In the genomic region with DNA sequence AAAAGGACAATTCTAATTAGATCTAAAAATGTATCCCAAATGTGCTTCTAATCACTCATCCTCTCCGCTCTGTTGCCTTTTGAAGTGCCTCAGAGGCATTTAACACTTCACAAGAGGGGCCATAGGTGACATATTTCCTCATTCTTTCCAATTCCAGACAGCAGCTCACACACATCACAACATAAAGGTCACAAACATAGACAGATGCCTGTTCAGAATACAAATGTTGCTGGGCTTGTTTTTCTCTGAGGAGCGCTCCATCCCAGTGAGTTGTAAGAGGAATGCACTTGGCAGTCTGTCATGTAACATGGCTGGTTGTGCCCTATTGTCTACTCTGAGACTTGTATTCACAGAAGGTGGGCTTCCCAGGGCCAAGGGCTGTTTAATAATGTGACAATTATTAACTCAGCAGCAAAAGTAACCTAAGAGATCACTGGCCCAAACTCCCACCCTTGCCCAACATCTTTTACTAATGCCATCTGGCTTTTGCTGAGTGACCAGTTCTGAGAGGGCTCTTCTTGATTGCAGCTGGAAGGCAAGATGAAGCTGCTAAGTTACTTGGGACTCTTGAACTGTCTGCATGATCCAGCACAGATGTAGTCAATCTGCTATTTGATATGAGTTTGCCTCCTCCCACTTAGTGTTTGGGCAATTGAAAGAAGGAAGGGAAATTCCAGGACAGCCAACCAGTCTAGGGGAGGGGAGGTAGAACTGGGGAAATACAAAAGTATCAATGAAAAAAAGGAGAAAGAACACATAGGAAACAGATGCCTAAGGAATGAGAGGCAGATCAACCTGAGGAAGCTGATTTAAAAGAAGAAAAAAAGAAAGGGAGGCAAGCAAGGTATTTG, we compare ENCODE assay signal across 11 cellular contexts. TPM values are rescaled to one million over a fixed set of nuclear protein-coding genes. Genes with fewer than 3 reads are reported as not detected.
DNase-seq lines count a peak whose midpoint lies in the region; ATAC-seq, FAIRE-seq and TF ChIP-seq lines count a peak whose summit lies in the region.
"Had no signal": no experiment of that assay in that cellular context is flagged by ENCODE, and none has a peak within 500 bp of the region (broad histone marks: within the 10 kb centered on the region; RNA-seq: fewer than 3 reads in every experiment).

No MANE protein-coding gene starts in this region.

- H3K4me3 Mint-ChIP-seq in naive thymus-derived CD8-positive, alpha-beta T cell: no peak overlapping the region

- H3K27ac ChIP-seq in KMS-11: peak overlapping the region; percentile 69
- no peak overlapping the region for H3K27ac ChIP-seq in GM12878 (ENCODE audit: control insufficient read depth, insufficient read depth)
- H3K27ac ChIP-seq: esophagus squamous epithelium, thyroid gland had no signal

- BruUV-seq in GM12878 (replicated peaks; lab: Mats Ljungman, UMichigan): no TSS peak

- H3K4me1 Mint-ChIP-seq in naive thymus-derived CD8-positive, alpha-beta T cell: peaks cover 0 to 1% (median 0%) of the 10 kb centered on the region in 4 donors

- intact Hi-C loops in GM12878 (cut with micrococcal nuclease; ENCODE audit: unreplicated experiment): no loop called here

- TF ChIP-seq RAD21 in GM12878 (IDR thresholded peaks at IDR 0.05; ENCODE audit: insufficient read depth, low read depth, low read length): no peak

- RAD21 ChIA-PET in GM12878 (lab: Charles Lee; ENCODE audit: unreplicated experiment): interaction anchor here (0.6 to 3.4 kb wide), 13 partner anchors 10 to 174 kb away, joined by 3 to 33 read pairs (median 4); no protein-coding TSS in a partner anchor

- no peak overlapping the region for H3K27ac Mint-ChIP-seq in naive thymus-derived CD8-positive, alpha-beta T cell

- in situ Hi-C loops in GM12878 (cut with MboI): no loop called here

- H3K36me3 Mint-ChIP-seq in naive thymus-derived CD8-positive, alpha-beta T cell: peaks cover 0 to 12% (median 0%) of the 10 kb centered on the region in 3 donors

- no peak for TF ChIP-seq POLR2A in GM12878 (IDR thresholded peaks at IDR 0.05; ENCODE audit: low read depth, low read length)

- POLR2A ChIA-PET in GM12878 (lab: Charles Lee): interaction anchor here (0.6 to 1.8 kb wide), 6 partner anchors 9 to 55 kb away, joined by 3 to 8 read pairs (median 4); partner anchors contain the start of gene PON2
- POLR2A ChIA-PET in naive thymus-derived CD8-positive, alpha-beta T cell (lab: Charles Lee): no interaction called here

- SMC1A ChIA-PET in GM12878 (lab: Charles Lee; ENCODE audit: uncharacterized antibody, unreplicated experiment): interaction anchor here (0.6 to 4.8 kb wide), 15 partner anchors 9 to 972 kb away, joined by 3 to 81 read pairs (median 7); partner anchors contain the start of genes PON2 and PON3

- H3K79me2 ChIP-seq in KMS-11 (ENCODE audit: insufficient read depth, low read depth) (no peaks in the 10 kb centered on the region), GM12878 (ENCODE audit: control insufficient read depth, insufficient read depth, low read length) (no peaks in the 10 kb centered on the region)

- H3K4me3 ChIP-seq in KMS-11 (IDR thresholded peaks at IDR 0.05; ENCODE audit: insufficient read depth, low read depth, low read length): no peak overlapping the region
- no peak overlapping the region for H3K4me3 ChIP-seq in GM12878
- H3K4me3 ChIP-seq: esophagus squamous epithelium, thyroid gland had no signal

- peak overlapping the region; percentile 10; the same call in 1 of the 2 replicates for H2AFZ ChIP-seq in KMS-11 (ENCODE audit: low read depth)
- H2AFZ ChIP-seq in GM12878 (ENCODE audit: control insufficient read depth, low read depth, low read length): peak overlapping the region; percentile 7; the same call in 1 of the 2 replicates

- peaks cover 39% of the 10 kb centered on the region for H3K4me1 ChIP-seq in KMS-11 (ENCODE audit: low read depth, poor library complexity, severe bottlenecking)
- no peaks in the 10 kb centered on the region for H3K4me1 ChIP-seq in GM12878 (ENCODE audit: control insufficient read depth, insufficient read depth, low read length)

- TF ChIP-seq EP300 in GM12878 (IDR thresholded peaks at IDR 0.05; ENCODE audit: borderline replicate concordance in 1 of 2, control insufficient read depth in 1 of 2, low read depth in 2 of 2, low read length in 2 of 2): no peak

- TF ChIP-seq CTCF in KMS-11 (conservative IDR thresholded peaks at IDR 0.05; ENCODE audit: low read depth, low read length) (no peak), GM12878 (IDR thresholded peaks at IDR 0.05 in 2 of 3, conservative IDR thresholded peaks at IDR 0.05 in 1 of 3; ENCODE audit: control insufficient read depth in 2 of 3, extremely low read depth in 1 of 3, insufficient read depth in 1 of 3, low read depth in 3 of 3, low read length in 3 of 3) (no peak)

- ATAC-seq in GM12878 (peak; percentile 83), GM21723 (IDR thresholded peaks at IDR 0.05; ENCODE audit: unreplicated experiment) (no peak), HG03354 (IDR thresholded peaks at IDR 0.05; ENCODE audit: poor library complexity, severe bottlenecking, unreplicated experiment) (no peak)
- ATAC-seq in naive thymus-derived CD8-positive, alpha-beta T cell: no peak

- H3K27me3 ChIP-seq in KMS-11 (ENCODE audit: insufficient read depth, low read depth): no peaks in the 10 kb centered on the region
- H3K27me3 ChIP-seq in GM12878 (replicated peaks in 1 of 2; ENCODE audit: control insufficient read depth in 2 of 2, insufficient read depth in 2 of 2, low read length in 1 of 2): no peaks in the 10 kb centered on the region
- H3K27me3 ChIP-seq: esophagus squamous epithelium, thyroid gland had no signal

- DNase-seq in DMS153 treated with DMSO at 0.1 percent for 48 hours (lab: John Stamatoyannopoulos, UW; ENCODE audit: unreplicated experiment) (peak; percentile 35), GM12878 (ENCODE audit: low read depth, low spot score) (no peak), medulla oblongata (ENCODE audit: extremely low spot score) (peak; percentile 71), Kasumi-1 (lab: John Stamatoyannopoulos, UW) (no peak)
- no peak for DNase-seq in naive thymus-derived CD8-positive, alpha-beta T cell
- DNase-seq: esophagus squamous epithelium, retina had no signal

- CTCF ChIA-PET in GM12878 (lab: Yijun Ruan, JAX): interaction anchor here (1.0 to 4.6 kb wide), 12 partner anchors 9 to 268 kb away, joined by 3 to 50 read pairs (median 6); partner anchors contain the start of gene PON2

- FAIRE-seq in GM12878 (lab: Jason Lieb, UNC): peak; percentile 13

- peaks cover 3% of the 10 kb centered on the region; the same call in 1 of the 2 replicates for H3K36me3 ChIP-seq in KMS-11 (ENCODE audit: insufficient read depth)
- H3K36me3 ChIP-seq in GM12878 (ENCODE audit: control insufficient read depth in 2 of 2, insufficient read depth in 2 of 2, low read length in 1 of 2): no peaks in the 10 kb centered on the region
- H3K36me3 ChIP-seq: thyroid gland had no signal

- no peaks in the 10 kb centered on the region for H4K20me1 ChIP-seq in KMS-11 (ENCODE audit: insufficient read depth)
- no peaks in the 10 kb centered on the region for H4K20me1 ChIP-seq in GM12878 (ENCODE audit: control insufficient read depth, insufficient read depth)

- no peaks in the 10 kb centered on the region for H3K9me3 Mint-ChIP-seq in naive thymus-derived CD8-positive, alpha-beta T cell

- H3K9ac ChIP-seq in KMS-11 (peak overlapping the region; percentile 9; the same call in 1 of the 2 replicates), GM12878 (ENCODE audit: control insufficient read depth, insufficient read depth, low read length) (no peak overlapping the region)

- peak overlapping the region; percentile 50 for H3K4me2 ChIP-seq in KMS-11
- H3K4me2 ChIP-seq in GM12878 (ENCODE audit: control insufficient read depth, insufficient read depth): no peak overlapping the region

- H3K27me3 Mint-ChIP-seq in naive thymus-derived CD8-positive, alpha-beta T cell: peaks cover 0 to 6% (median 0%) of the 10 kb centered on the region in 5 donors

- no peaks in the 10 kb centered on the region; the same call in 2 of the 3 replicates for H3K9me3 ChIP-seq in GM12878 (replicated peaks; ENCODE audit: control insufficient read depth, insufficient read depth, low read length)
- H3K9me3 ChIP-seq: esophagus squamous epithelium, thyroid gland had no signal

- 72% methylated on average over 2 of the region's 2 CpGs for WGBS in GM12878 (ENCODE audit: insufficient coverage, insufficient replicate concordance, low lambda C conversion rate, missing lambda C conversion rate)

RNA-seq across cellular contexts. Expression of gene PON2, which starts 13.6 kb away (rescaled TPM):
- total RNA-seq in GM12878 (2013; cell fraction: nucleolus; rRNA removed): 424 and 425 TPM in 2 replicates
- total RNA-seq in GM12878 (2014; rRNA removed): 43.8 and 53.2 TPM in 2 replicates
- 46.6 and 48.8 TPM in 2 replicates for total RNA-seq in GM12878 (2014; rRNA removed; fragmentation: Illumina TruSeq; extraction: Trizol)
- 32.7 TPM in 2 replicates for total RNA-seq in GM12878 (2021)
- polyA plus RNA-seq in GM12878 (2011; ENCODE audit: low read depth): 0.51 TPM
- polyA plus RNA-seq in GM12878 (2011; rRNA removed): 127 and 183 TPM in 2 replicates
- 63.0 and 64.4 TPM in 2 replicates for polyA plus RNA-seq in GM12878 (2011; cell fraction: cytosol; rRNA removed)
- 167 and 175 TPM in 2 replicates for polyA plus RNA-seq in GM12878 (2011; cell fraction: nucleus; rRNA removed)
- polyA plus RNA-seq in GM12878 (2012): 1.7 and 2.1 TPM in 2 replicates
- polyA plus RNA-seq in GM12878 (2014; fragmentation: Illumina TruSeq; extraction: Trizol): 56.8 and 63.6 TPM in 2 replicates
- polyA plus RNA-seq in GM12878 (2014; fragmentation: Nextera tagmentation; extraction: Ambion mirVana): 10 to 100 TPM; 22.9 to 30.2 TPM
- 40.4 and 52.4 TPM in 2 replicates for polyA plus RNA-seq in GM12878 (2014; rRNA removed)
- 10 to 100 TPM; 45.7 to 48.2 TPM for polyA plus RNA-seq in GM12878 (2016; fragmentation: Nextera tagmentation; extraction: Ambion mirVana)
- polyA minus RNA-seq in GM12878 (2011; rRNA and poly(A)+ RNA removed): 45.5 and 68.0 TPM in 2 replicates
- polyA minus RNA-seq in GM12878 (2011; cell fraction: cytosol; rRNA and poly(A)+ RNA removed): 22.5 and 33.3 TPM in 2 replicates
- 74.6 and 100.0 TPM in 2 replicates for polyA minus RNA-seq in GM12878 (2011; cell fraction: nucleus; rRNA and poly(A)+ RNA removed)
- 10 to 100 TPM; 11.5 to 12.5 TPM for total RNA-seq in naive thymus-derived CD8-positive, alpha-beta T cell
- polyA plus RNA-seq in naive thymus-derived CD8-positive, alpha-beta T cell: 1 to 10 TPM; 1.9 to 2.6 (median 2.2) TPM

RNA-seq across cellular contexts. Expression of gene PON3, which starts 25.0 kb away (rescaled TPM):
- 1.5 and 3.0 TPM in 2 replicates for total RNA-seq in GM12878 (2013; cell fraction: nucleolus; rRNA removed)
- 0.45 and 0.71 TPM in 2 replicates for total RNA-seq in GM12878 (2014; rRNA removed)
- 0.76 and 1.0 TPM in 2 replicates for total RNA-seq in GM12878 (2014; rRNA removed; fragmentation: Illumina TruSeq; extraction: Trizol)
- total RNA-seq in GM12878 (2021): 0.64 and 0.69 TPM in 2 replicates
- not detected for polyA plus RNA-seq in GM12878 (2011; ENCODE audit: low read depth)
- polyA plus RNA-seq in GM12878 (2011; rRNA removed): 1.7 and 2.0 TPM in 2 replicates
- 0.59 and 0.76 TPM in 2 replicates for polyA plus RNA-seq in GM12878 (2011; cell fraction: cytosol; rRNA removed)
- 2.0 and 2.7 TPM in 2 replicates for polyA plus RNA-seq in GM12878 (2011; cell fraction: nucleus; rRNA removed)
- not detected in 2 replicates for polyA plus RNA-seq in GM12878 (2012)
- 0.29 and 0.78 TPM in 2 replicates for polyA plus RNA-seq in GM12878 (2014; fragmentation: Illumina TruSeq; extraction: Trizol)
- 1 to 10 TPM; 1.4 to 2.0 TPM for polyA plus RNA-seq in GM12878 (2014; fragmentation: Nextera tagmentation; extraction: Ambion mirVana)
- polyA plus RNA-seq in GM12878 (2014; rRNA removed): 0.69 and 0.78 TPM in 2 replicates
- polyA plus RNA-seq in GM12878 (2016; fragmentation: Nextera tagmentation; extraction: Ambion mirVana): 1 to 10 TPM; 1.0 to 1.4 TPM
- 0.88 and 1.0 TPM in 2 replicates for polyA minus RNA-seq in GM12878 (2011; rRNA and poly(A)+ RNA removed)
- polyA minus RNA-seq in GM12878 (2011; cell fraction: cytosol; rRNA and poly(A)+ RNA removed): not detected in 2 replicates
- polyA minus RNA-seq in GM12878 (2011; cell fraction: nucleus; rRNA and poly(A)+ RNA removed): 2.2 and 2.9 TPM in 2 replicates
- total RNA-seq in naive thymus-derived CD8-positive, alpha-beta T cell: not detected
- not detected for polyA plus RNA-seq in naive thymus-derived CD8-positive, alpha-beta T cell

Comparison
In these comparisons a context has a peak if more than half of its experiments do, and no peak if none do; other contexts are left out.
1. DNase-seq: peak in DMS153 treated with DMSO at 0.1 percent for 48 hours (single experiment) and medulla oblongata (single experiment); none in GM12878 (single experiment), Kasumi-1 (0 of 2) and naive thymus-derived CD8-positive, alpha-beta T cell (0 of 10).